8 cellular contexts compared by ENCODE assay signal in genomic region chr14:34539407-34540180, GRCh38. TPM values are rescaled to one million over a fixed set of nuclear protein-coding genes. Genes with fewer than 3 reads are reported as not detected.
DNase-seq lines count a peak whose midpoint lies in the region; ATAC-seq and TF ChIP-seq lines count a peak whose summit lies in the region.

EAPP (minus strand) TSS chr14:34539701; CDS start chr14:34539628, 73 bp downstream.

- CTCF ChIA-PET in PC-9 (lab: Charles Lee), result no interaction called here

- peak; percentile 86 to 90 for DNase-seq in PC-9
- peak; percentile 94 for DNase-seq in activated naive CD8-positive, alpha-beta T cell treated with anti-CD3 and anti-CD28 coated beads for 36 hours
- peak; percentile 98 for DNase-seq in heart right ventricle
- DNase-seq in putamen (ENCODE audit: low spot score), result peak; percentile 97
- no peak for DNase-seq in NK-92 (lab: John Stamatoyannopoulos, UW; ENCODE audit: unreplicated experiment)
- no peak for DNase-seq in SKM-1 treated with dmso at 0.1 percent for 144 hours (lab: John Stamatoyannopoulos, UW; ENCODE audit: unreplicated experiment)

- intact Hi-C loops in PC-9 (cut with micrococcal nuclease; ENCODE audit: unreplicated experiment) (no loop called here), heart right ventricle (cut with DNase I) (loop anchor here in 4 of 10 donors (5.0 to 10.0 kb wide), 5 partner anchors 37 to 205 kb away; partner anchors contain the start of gene SPTSSA (in 3 of the 4))

- H4K20me1 ChIP-seq in PC-9 (ENCODE audit: insufficient read depth), result no peaks in the 10 kb centered on the region

- H3K4me3 ChIP-seq in PC-9, result peak within 1 kb of the TSS; percentile 84
- H3K4me3 ChIP-seq in heart right ventricle, result peak within 1 kb of the TSS; percentile 74 to 97 (median 89)

- peak within 1 kb of the TSS; percentile 90 for H2AFZ ChIP-seq in PC-9

- TF ChIP-seq POLR2A in GM10847 (IDR thresholded peaks at IDR 0.05; ENCODE audit: extremely low read depth, insufficient read length), result peak; percentile 68

- H3K27me3 Mint-ChIP-seq in activated naive CD8-positive, alpha-beta T cell treated with anti-CD3 and anti-CD28 coated beads for 36 hours, result no peaks in the 10 kb centered on the region

- peak within 1 kb of the TSS; percentile 99 for H3K4me3 Mint-ChIP-seq in activated naive CD8-positive, alpha-beta T cell treated with anti-CD3 and anti-CD28 coated beads for 36 hours

- ATAC-seq in HG02588 (IDR thresholded peaks at IDR 0.05; ENCODE audit: unreplicated experiment) (peak; percentile 100), heart right ventricle (peak; percentile 97 to 100 (median 99))

- H3K9me3 ChIP-seq in PC-9 (ENCODE audit: insufficient read depth, low read depth), result no peaks in the 10 kb centered on the region
- no peaks in the 10 kb centered on the region for H3K9me3 ChIP-seq in heart right ventricle

- no peaks in the 10 kb centered on the region for H3K9me2 ChIP-seq in PC-9 (ENCODE audit: insufficient read depth)

- peak within 1 kb of the TSS; percentile 99 for H3K27ac Mint-ChIP-seq in activated naive CD8-positive, alpha-beta T cell treated with anti-CD3 and anti-CD28 coated beads for 36 hours

- WGBS in heart right ventricle, 2 donors, result 3% methylated on average over 59 of the region's 59 CpGs

- H3K9me3 Mint-ChIP-seq in activated naive CD8-positive, alpha-beta T cell treated with anti-CD3 and anti-CD28 coated beads for 36 hours, result no peaks in the 10 kb centered on the region

- no peaks in the 10 kb centered on the region for H3K27me3 ChIP-seq in PC-9 (ENCODE audit: insufficient read depth, low read depth)
- no peaks in the 10 kb centered on the region for H3K27me3 ChIP-seq in heart right ventricle

- H3F3A ChIP-seq in PC-9 (ENCODE audit: insufficient read depth, low read depth), result no peaks in the 10 kb centered on the region

- H3K36me3 ChIP-seq in PC-9 (ENCODE audit: low read depth) (no peaks in the 10 kb centered on the region), heart right ventricle (peaks cover 0 to 32% (median 4%) of the 10 kb centered on the region in 9 donors)

- H3K4me1 Mint-ChIP-seq in activated naive CD8-positive, alpha-beta T cell treated with anti-CD3 and anti-CD28 coated beads for 36 hours, result peaks cover 25% of the 10 kb centered on the region

- BruUV-seq in PC-9 (replicated peaks; lab: Mats Ljungman, UMichigan), result no TSS peak

- TF ChIP-seq CTCF in PC-9 (conservative IDR thresholded peaks at IDR 0.05) (no peak), heart right ventricle (IDR thresholded peaks at IDR 0.05) (peak in 1 of 9 donors; percentile 11)

- peak within 1 kb of the TSS; percentile 75 for H3K27ac ChIP-seq in PC-9
- peak within 1 kb of the TSS; percentile 74 to 99 (median 93) for H3K27ac ChIP-seq in heart right ventricle

- H3K36me3 Mint-ChIP-seq in activated naive CD8-positive, alpha-beta T cell treated with anti-CD3 and anti-CD28 coated beads for 36 hours, result peaks cover 2% of the 10 kb centered on the region

- peak within 1 kb of the TSS; percentile 96 for H3K4me2 ChIP-seq in PC-9

- POLR2A ChIA-PET in PC-9 (lab: Charles Lee; ENCODE audit: unreplicated experiment), result interaction anchor here (0.6 kb wide), 1 partner anchor 336 kb away, joined by 5 read pairs; the partner anchor contains the start of gene BAZ1A

- H3K79me2 ChIP-seq in PC-9 (ENCODE audit: low read depth), result peaks cover 23% of the 10 kb centered on the region

- H3K4me1 ChIP-seq in PC-9 (replicated peaks; ENCODE audit: insufficient read depth) (no peaks in the 10 kb centered on the region), heart right ventricle (peaks cover 8 to 28% (median 18%) of the 10 kb centered on the region in 9 donors)

RNA-seq across cellular contexts. Expression of gene EAPP, which starts in this region (rescaled TPM):
- 23.2 and 27.2 TPM in 2 replicates for total RNA-seq in PC-9 (2021)
- total RNA-seq in activated naive CD8-positive, alpha-beta T cell treated with anti-CD3 and anti-CD28 coated beads for 36 hours, result 10 to 100 TPM; 38.6 to 39.2 TPM
- total RNA-seq in heart right ventricle, result 10 to 100 TPM; 16.4 to 24.5 (median 20.1) TPM
- polyA plus RNA-seq in heart right ventricle, result 10 to 100 TPM; 18.8 to 20.1 TPM

Comparison
In these comparisons a context has a peak if more than half of its experiments do, and no peak if none do; other contexts are left out.
1. DNase-seq: peak in PC-9 (2 of 2), activated naive CD8-positive, alpha-beta T cell treated with anti-CD3 and anti-CD28 coated beads for 36 hours (single experiment), heart right ventricle (2 of 2) and putamen (single experiment); none in NK-92 (single experiment) and SKM-1 treated with dmso at 0.1 percent for 144 hours (single experiment).